In genomic region chr11:65627202-65627601, GRCh38 we compare ENCODE assay signal across 22 cellular contexts. TPM values are rescaled to one million over a fixed set of nuclear protein-coding genes. Genes with fewer than 3 reads are reported as not detected.
A peak's percentile ranks its signal among the peaks of the same experiment; 100 is the strongest.
DNase-seq lines count a peak whose midpoint lies in the region; ATAC-seq, FAIRE-seq and TF ChIP-seq lines count a peak whose summit lies in the region.
"Had no signal": no experiment of that assay in that cellular context is flagged by ENCODE, and none has a peak within 500 bp of the region (broad histone marks: within the 10 kb centered on the region; RNA-seq: fewer than 3 reads in every experiment).

No MANE protein-coding gene starts in this region.

- peak overlapping the region; percentile 72 for H3K27ac Mint-ChIP-seq in activated naive CD8-positive, alpha-beta T cell treated with anti-CD3 and anti-CD28 coated beads for 36 hours
- no peak overlapping the region for H3K27ac Mint-ChIP-seq in activated naive CD8-positive, alpha-beta T cell treated with anti-CD3 and anti-CD28 coated beads, Interleukin-2, amount 50 U/mL, for 24 hours
- H3K27ac Mint-ChIP-seq in T-helper 17 cell, result peak overlapping the region; percentile 27
- H3K27ac Mint-ChIP-seq: B cell; CD4-positive, CD25-positive, alpha-beta regulatory T cell; IgD-negative memory B cell had no signal

- H3K9me3 Mint-ChIP-seq in activated naive CD8-positive, alpha-beta T cell treated with anti-CD3 and anti-CD28 coated beads for 36 hours, result no peaks in the 10 kb centered on the region
- H3K9me3 Mint-ChIP-seq in activated naive CD8-positive, alpha-beta T cell treated with anti-CD3 and anti-CD28 coated beads, Interleukin-2, amount 50 U/mL, for 24 hours, result no peaks in the 10 kb centered on the region
- H3K9me3 Mint-ChIP-seq: CD8-positive, alpha-beta memory T cell; IgD-negative memory B cell had no signal

- no peak for DNase-seq in activated naive CD8-positive, alpha-beta T cell treated with anti-CD3 and anti-CD28 coated beads for 36 hours
- no peak for DNase-seq in activated naive CD8-positive, alpha-beta T cell treated with anti-CD3 and anti-CD28 coated beads, Interleukin-2, amount 50 U/mL, for 24 hours
- DNase-seq in GM12892 (ENCODE audit: insufficient read length) (no peak), T-helper 17 cell (no peak), DMS53 treated with DMSO at 0.1 percent for 48 hours (lab: John Stamatoyannopoulos, UW; ENCODE audit: unreplicated experiment) (no peak), NCI-H187 (lab: John Stamatoyannopoulos, UW) (no peak)
- DNase-seq: C1 segment of cervical spinal cord; CD4-positive, CD25-positive, alpha-beta regulatory T cell; CD8-positive, alpha-beta memory T cell; COR-L47; DMS 273 treated with DMSO at 0.1 percent for 48 hours; DMS53; GM23248 had no signal

- no peaks in the 10 kb centered on the region for H3K9me3 ChIP-seq in T-helper 17 cell (ENCODE audit: control insufficient read depth, low read length, poor library complexity, severe bottlenecking)
- H3K9me3 ChIP-seq: HAP-1 had no signal

- H3K27me3 Mint-ChIP-seq in activated naive CD8-positive, alpha-beta T cell treated with anti-CD3 and anti-CD28 coated beads for 36 hours, result no peaks in the 10 kb centered on the region
- no peaks in the 10 kb centered on the region for H3K27me3 Mint-ChIP-seq in activated naive CD8-positive, alpha-beta T cell treated with anti-CD3 and anti-CD28 coated beads, Interleukin-2, amount 50 U/mL, for 24 hours
- no peaks in the 10 kb centered on the region for H3K27me3 Mint-ChIP-seq in T-helper 17 cell
- H3K27me3 Mint-ChIP-seq: B cell; CD4-positive, CD25-positive, alpha-beta regulatory T cell; CD8-positive, alpha-beta memory T cell; IgD-negative memory B cell had no signal

- peak; percentile 20; the same call in 1 of the 2 replicates for TF ChIP-seq POLR2A in GM12892 (IDR thresholded peaks at IDR 0.05; ENCODE audit: low read depth, low read length)

- no peak overlapping the region for H3K4me3 Mint-ChIP-seq in activated naive CD8-positive, alpha-beta T cell treated with anti-CD3 and anti-CD28 coated beads for 36 hours
- H3K4me3 Mint-ChIP-seq in activated naive CD8-positive, alpha-beta T cell treated with anti-CD3 and anti-CD28 coated beads, Interleukin-2, amount 50 U/mL, for 24 hours, result no peak overlapping the region
- no peak overlapping the region for H3K4me3 Mint-ChIP-seq in T-helper 17 cell
- H3K4me3 Mint-ChIP-seq: B cell; CD8-positive, alpha-beta memory T cell; IgD-negative memory B cell had no signal

- H3K4me1 Mint-ChIP-seq in activated naive CD8-positive, alpha-beta T cell treated with anti-CD3 and anti-CD28 coated beads for 36 hours, result no peaks in the 10 kb centered on the region
- H3K4me1 Mint-ChIP-seq in activated naive CD8-positive, alpha-beta T cell treated with anti-CD3 and anti-CD28 coated beads, Interleukin-2, amount 50 U/mL, for 24 hours, result peaks cover 3% of the 10 kb centered on the region
- peaks cover 10% of the 10 kb centered on the region for H3K4me1 Mint-ChIP-seq in T-helper 17 cell

- ATAC-seq in activated naive CD8-positive, alpha-beta T cell treated with anti-CD3 and anti-CD28 coated beads, Interleukin-2, amount 50 U/mL, for 24 hours, result no peak
- no peak for ATAC-seq in T-helper 17 cell

- no peak for FAIRE-seq in GM12892 (lab: Jason Lieb, UNC)
- FAIRE-seq: G401.6, GM12891, GM18507 had no signal

- peaks cover 12% of the 10 kb centered on the region for H3K36me3 Mint-ChIP-seq in activated naive CD8-positive, alpha-beta T cell treated with anti-CD3 and anti-CD28 coated beads for 36 hours
- peaks cover 30% of the 10 kb centered on the region for H3K36me3 Mint-ChIP-seq in activated naive CD8-positive, alpha-beta T cell treated with anti-CD3 and anti-CD28 coated beads, Interleukin-2, amount 50 U/mL, for 24 hours (ENCODE audit: low read depth)
- H3K36me3 Mint-ChIP-seq in T-helper 17 cell (ENCODE audit: low read depth), result no peaks in the 10 kb centered on the region
- H3K36me3 Mint-ChIP-seq: IgD-negative memory B cell had no signal

RNA-seq across cellular contexts. Expression of gene SIPA1, which starts 10.7 kb away (rescaled TPM):
- total RNA-seq in activated naive CD8-positive, alpha-beta T cell treated with anti-CD3 and anti-CD28 coated beads for 36 hours, result 100 to 1,000 TPM; 123 to 127 TPM
- polyA plus RNA-seq in GM12892 (2012; ENCODE audit: missing spikeins), result 26.0 TPM
- 100 to 1,000 TPM; 142 to 182 TPM for total RNA-seq in T-helper 17 cell

RNA-seq across cellular contexts. Expression of gene PCNX3, which starts 11.6 kb away (rescaled TPM):
- total RNA-seq in activated naive CD8-positive, alpha-beta T cell treated with anti-CD3 and anti-CD28 coated beads for 36 hours, result 10 to 100 TPM; 40.9 to 42.6 TPM
- polyA plus RNA-seq in GM12892 (2012; ENCODE audit: missing spikeins), result 7.8 TPM
- total RNA-seq in T-helper 17 cell, result 10 to 100 TPM; 56.0 to 60.5 TPM

RNA-seq across cellular contexts. Expression of gene MAP3K11, which starts 13.2 kb away (rescaled TPM):
- total RNA-seq in activated naive CD8-positive, alpha-beta T cell treated with anti-CD3 and anti-CD28 coated beads for 36 hours, result 10 to 100 TPM; 51.2 to 54.8 TPM
- 15.2 TPM for polyA plus RNA-seq in GM12892 (2012; ENCODE audit: missing spikeins)
- 10 to 100 TPM; 63.1 to 64.6 TPM for total RNA-seq in T-helper 17 cell

RNA-seq across cellular contexts. Expression of gene KCNK7, which starts 31.6 kb away (rescaled TPM):
- under 1 TPM; 0.37 to 0.62 TPM for total RNA-seq in activated naive CD8-positive, alpha-beta T cell treated with anti-CD3 and anti-CD28 coated beads for 36 hours
- not detected for polyA plus RNA-seq in GM12892 (2012; ENCODE audit: missing spikeins)
- total RNA-seq in T-helper 17 cell, result 1 to 10 TPM; 4.7 to 5.7 TPM
- total RNA-seq: A172, GM23248, H4, HT1080 had no signal
- polyA plus RNA-seq: CD8-positive, alpha-beta memory T cell; GM23248; IgD-negative memory B cell had no signal

RNA-seq across cellular contexts. Expression of gene RELA, which starts 35.5 kb away (rescaled TPM):
- total RNA-seq in activated naive CD8-positive, alpha-beta T cell treated with anti-CD3 and anti-CD28 coated beads for 36 hours, result 10 to 100 TPM; 69.6 to 71.6 TPM
- 28.2 TPM for polyA plus RNA-seq in GM12892 (2012; ENCODE audit: missing spikeins)
- 100 to 1,000 TPM; 302 to 378 TPM for total RNA-seq in T-helper 17 cell
